ENCODE assay signal across 8 cellular contexts in genomic region chr13:98171806-98172569, GRCh38. TPM values are rescaled to one million over a fixed set of nuclear protein-coding genes. Genes with fewer than 3 reads are reported as not detected.
DNase-seq lines count a peak whose midpoint lies in the region; ATAC-seq and TF ChIP-seq lines count a peak whose summit lies in the region.

No MANE protein-coding gene starts in this region.

- no peaks in the 10 kb centered on the region for H3K27me3 ChIP-seq in adrenal gland
- H3K27me3 ChIP-seq in CD8-positive, alpha-beta memory T cell (ENCODE audit: insufficient read depth, low read length, poor library complexity, severe bottlenecking): no peaks in the 10 kb centered on the region

- peaks cover 37 to 45% of the 10 kb centered on the region in 2 donors for H3K4me1 ChIP-seq in adrenal gland (replicated peaks in 1 of 2)
- no peaks in the 10 kb centered on the region for H3K4me1 ChIP-seq in CD8-positive, alpha-beta memory T cell (ENCODE audit: insufficient read depth, low read length)

- CTCF ChIA-PET in Calu3 (lab: Charles Lee): no interaction called here
- CTCF ChIA-PET in CD8-positive, alpha-beta memory T cell (lab: Charles Lee): no interaction called here

- peak overlapping the region; percentile 66 for H3K27ac Mint-ChIP-seq in Calu3 (ENCODE audit: unreplicated experiment)
- H3K27ac Mint-ChIP-seq in CD8-positive, alpha-beta memory T cell: peak overlapping the region in 1 of 8 donors; percentile 24

- peak overlapping the region; percentile 46 for H3K4me3 Mint-ChIP-seq in Calu3 (ENCODE audit: low read depth, unreplicated experiment)
- no peak overlapping the region for H3K4me3 Mint-ChIP-seq in CD8-positive, alpha-beta memory T cell

- peak overlapping the region in 1 of 4 donors; percentile 5 for H3K4me3 ChIP-seq in adrenal gland
- no peak overlapping the region for H3K4me3 ChIP-seq in CD8-positive, alpha-beta memory T cell (ENCODE audit: low read length)

- no peaks in the 10 kb centered on the region for H3K9me3 Mint-ChIP-seq in Calu3 (ENCODE audit: low read depth, unreplicated experiment)
- H3K9me3 Mint-ChIP-seq in CD8-positive, alpha-beta memory T cell: peaks cover 0 to 2% (median 0%) of the 10 kb centered on the region in 5 donors

- DNase-seq in Calu3 (no peak), adrenal gland (peak; percentile 53 to 81 (median 78)), left ventricle myocardium superior (peak; percentile 67), posterior cingulate gyrus (peak in 9 of 10 donors; percentile 28 to 93 (median 61)), superior temporal gyrus (ENCODE audit: extremely low spot score) (no peak), NCI-H345 (lab: John Stamatoyannopoulos, UW) (no peak)
- no peak for DNase-seq in CD8-positive, alpha-beta memory T cell

- POLR2A ChIA-PET in CD8-positive, alpha-beta memory T cell (lab: Charles Lee): no interaction called here

- H3K36me3 ChIP-seq in adrenal gland (replicated peaks in 1 of 2): no peaks in the 10 kb centered on the region
- no peaks in the 10 kb centered on the region for H3K36me3 ChIP-seq in CD8-positive, alpha-beta memory T cell (ENCODE audit: insufficient read depth, low read length)

- no peaks in the 10 kb centered on the region for H3K27me3 Mint-ChIP-seq in Calu3 (ENCODE audit: unreplicated experiment)
- peaks cover 12 to 16% of the 10 kb centered on the region in 2 donors for H3K27me3 Mint-ChIP-seq in CD8-positive, alpha-beta memory T cell

- ATAC-seq in left ventricle myocardium superior (peak; percentile 83), HG02798 (IDR thresholded peaks at IDR 0.05; ENCODE audit: poor library complexity, unreplicated experiment) (no peak)

- TF ChIP-seq CTCF in Calu3 (IDR thresholded peaks at IDR 0.05; ENCODE audit: unreplicated experiment): no peak
- peak in 1 of 6 experiments; percentile 0 for TF ChIP-seq CTCF in adrenal gland (IDR thresholded peaks at IDR 0.05)

- H3K4me1 Mint-ChIP-seq in Calu3 (ENCODE audit: low read depth, unreplicated experiment): peaks cover 25% of the 10 kb centered on the region
- H3K4me1 Mint-ChIP-seq in CD8-positive, alpha-beta memory T cell: no peaks in the 10 kb centered on the region

- 24 to 31% (median 29%) methylated on average over 17 to 19 of the region's 19 CpGs for WGBS in adrenal gland, 4 donors

- no TSS peak for BruUV-seq in Calu3 (replicated peaks; lab: Mats Ljungman, UMichigan)

- H3K27ac ChIP-seq in adrenal gland: peak overlapping the region; percentile 43 to 95 (median 86)
- H3K27ac ChIP-seq in CD8-positive, alpha-beta memory T cell (ENCODE audit: low read depth, low read length): no peak overlapping the region

- no peaks in the 10 kb centered on the region for H3K9me3 ChIP-seq in adrenal gland (replicated peaks in 1 of 3)
- no peaks in the 10 kb centered on the region for H3K9me3 ChIP-seq in CD8-positive, alpha-beta memory T cell (ENCODE audit: low read length)

- H3K36me3 Mint-ChIP-seq in Calu3 (ENCODE audit: insufficient read depth, unreplicated experiment): no peaks in the 10 kb centered on the region
- no peaks in the 10 kb centered on the region for H3K36me3 Mint-ChIP-seq in CD8-positive, alpha-beta memory T cell

- intact Hi-C loops in Calu3 (cut with micrococcal nuclease; ENCODE audit: unreplicated experiment) (no loop called here), adrenal gland (cut with DNase I) (no loop called here), left ventricle myocardium superior (cut with micrococcal nuclease) (no loop called here), posterior cingulate gyrus (cut with DNase I) (no loop called here)

- peak in 1 of 2 donors; percentile 28 for TF ChIP-seq POLR2A in adrenal gland (IDR thresholded peaks at IDR 0.05)

RNA-seq across cellular contexts. Expression of gene RNF113B, which starts 5.1 kb away (rescaled TPM):
- not detected in 2 replicates for total RNA-seq in Calu3 (2022)
- total RNA-seq in adrenal gland: under 1 TPM in 1 of 8 donors, not detected in 7; 0.27 TPM
- under 1 TPM in 1 of 3 donors, not detected in 2; 0.15 TPM for polyA plus RNA-seq in adrenal gland
- not detected for total RNA-seq in left ventricle myocardium superior
- not detected for total RNA-seq in CD8-positive, alpha-beta memory T cell
- not detected for polyA plus RNA-seq in CD8-positive, alpha-beta memory T cell

RNA-seq across cellular contexts. Expression of gene FARP1, which starts 29.1 kb away (rescaled TPM):
- total RNA-seq in Calu3 (2022): 30.9 and 47.0 TPM in 2 replicates
- 100 to 1,000 TPM in 2 of 8 donors, 10 to 100 TPM in 6; 39.9 to 304 (median 71.6) TPM for total RNA-seq in adrenal gland
- 100 to 1,000 TPM in 1 of 3 donors, 10 to 100 TPM in 2; 27.1 to 258 (median 36.6) TPM for polyA plus RNA-seq in adrenal gland
- total RNA-seq in left ventricle myocardium superior: 14.9 TPM
- total RNA-seq in CD8-positive, alpha-beta memory T cell: under 1 TPM; 0.26 to 0.27 TPM
- polyA plus RNA-seq in CD8-positive, alpha-beta memory T cell: 0.16 TPM

Comparison
In these comparisons a context has a peak if more than half of its experiments do, and no peak if none do; other contexts are left out.
1. DNase-seq: peak in adrenal gland (7 of 7), left ventricle myocardium superior (single experiment) and posterior cingulate gyrus (9 of 10); none in Calu3 (single experiment), superior temporal gyrus (single experiment), NCI-H345 (single experiment) and CD8-positive, alpha-beta memory T cell (0 of 5).
2. RNA of gene FARP1, which starts 29.1 kb away (total RNA-seq): 39.9 to 304 TPM in adrenal gland, 30.9 to 47.0 TPM in Calu3 and 14.9 TPM in left ventricle myocardium superior (single experiment); 0.26 to 0.27 TPM in CD8-positive, alpha-beta memory T cell; every median in the first group is over 10 times any median in the second.